In the genomic region with DNA sequence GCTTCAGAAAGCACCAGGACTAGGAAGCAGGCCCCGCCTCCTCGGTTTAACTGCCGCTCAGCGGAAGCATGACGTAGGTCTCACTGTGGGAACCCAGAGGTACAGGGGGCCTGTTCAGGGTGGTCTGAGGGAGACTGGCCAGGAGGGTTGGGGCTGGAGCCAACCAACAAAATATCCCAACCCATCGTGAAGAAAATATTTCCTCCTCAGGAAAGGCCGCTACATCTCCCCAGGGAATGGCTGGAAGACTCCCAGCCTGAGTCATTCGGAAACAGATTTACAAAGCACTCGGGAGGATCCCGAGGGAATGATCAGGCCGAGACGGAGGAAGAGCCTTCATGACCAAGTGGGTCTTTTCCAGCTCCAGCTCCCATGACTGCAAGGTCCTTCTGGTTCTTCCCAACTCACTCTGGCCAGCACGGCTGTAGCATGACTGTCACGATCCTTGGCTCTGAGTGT, we compare ENCODE assay signal across 1 cellular context.
TF ChIP-seq lines count a peak whose summit lies in the region.

No MANE protein-coding gene starts in this region.

TF ChIP-seq in WTC11, 78 proteins besides CTCF, POLR2A, EP300 and RAD21 (continued from another document):
- TF ChIP-seq, protein P1, sequence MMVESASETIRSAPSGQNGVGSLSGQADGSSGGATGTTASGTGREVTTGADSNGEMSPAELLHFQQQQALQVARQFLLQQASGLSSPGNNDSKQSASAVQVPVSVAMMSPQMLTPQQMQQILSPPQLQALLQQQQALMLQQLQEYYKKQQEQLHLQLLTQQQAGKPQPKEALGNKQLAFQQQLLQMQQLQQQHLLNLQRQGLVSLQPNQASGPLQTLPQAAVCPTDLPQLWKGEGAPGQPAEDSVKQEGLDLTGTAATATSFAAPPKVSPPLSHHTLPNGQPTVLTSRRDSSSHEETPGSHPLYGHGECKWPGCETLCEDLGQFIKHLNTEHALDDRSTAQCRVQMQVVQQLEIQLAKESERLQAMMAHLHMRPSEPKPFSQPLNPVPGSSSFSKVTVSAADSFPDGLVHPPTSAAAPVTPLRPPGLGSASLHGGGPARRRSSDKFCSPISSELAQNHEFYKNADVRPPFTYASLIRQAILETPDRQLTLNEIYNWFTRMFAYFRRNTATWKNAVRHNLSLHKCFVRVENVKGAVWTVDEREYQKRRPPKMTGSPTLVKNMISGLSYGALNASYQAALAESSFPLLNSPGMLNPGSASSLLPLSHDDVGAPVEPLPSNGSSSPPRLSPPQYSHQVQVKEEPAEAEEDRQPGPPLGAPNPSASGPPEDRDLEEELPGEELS (CRISPR knock-in tag; IDR thresholded peaks at IDR 0.05): no peak
- TF ChIP-seq, protein P2, sequence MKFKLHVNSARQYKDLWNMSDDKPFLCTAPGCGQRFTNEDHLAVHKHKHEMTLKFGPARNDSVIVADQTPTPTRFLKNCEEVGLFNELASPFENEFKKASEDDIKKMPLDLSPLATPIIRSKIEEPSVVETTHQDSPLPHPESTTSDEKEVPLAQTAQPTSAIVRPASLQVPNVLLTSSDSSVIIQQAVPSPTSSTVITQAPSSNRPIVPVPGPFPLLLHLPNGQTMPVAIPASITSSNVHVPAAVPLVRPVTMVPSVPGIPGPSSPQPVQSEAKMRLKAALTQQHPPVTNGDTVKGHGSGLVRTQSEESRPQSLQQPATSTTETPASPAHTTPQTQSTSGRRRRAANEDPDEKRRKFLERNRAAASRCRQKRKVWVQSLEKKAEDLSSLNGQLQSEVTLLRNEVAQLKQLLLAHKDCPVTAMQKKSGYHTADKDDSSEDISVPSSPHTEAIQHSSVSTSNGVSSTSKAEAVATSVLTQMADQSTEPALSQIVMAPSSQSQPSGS (CRISPR knock-in tag; IDR thresholded peaks at IDR 0.05; ENCODE audit: borderline replicate concordance, low read depth): no peak
- TF ChIP-seq, protein P3, sequence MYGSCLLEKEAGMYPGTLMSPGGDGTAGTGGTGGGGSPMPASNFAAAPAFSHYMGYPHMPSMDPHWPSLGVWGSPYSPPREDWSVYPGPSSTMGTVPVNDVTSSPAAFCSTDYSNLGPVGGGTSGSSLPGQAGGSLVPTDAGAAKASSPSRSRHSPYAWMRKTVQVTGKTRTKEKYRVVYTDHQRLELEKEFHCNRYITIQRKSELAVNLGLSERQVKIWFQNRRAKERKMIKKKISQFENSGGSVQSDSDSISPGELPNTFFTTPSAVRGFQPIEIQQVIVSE (CRISPR knock-in tag; IDR thresholded peaks at IDR 0.05; ENCODE audit: borderline replicate concordance): no peak
- TF ChIP-seq TCF7 (CRISPR knock-in tag; IDR thresholded peaks at IDR 0.05; ENCODE audit: low read depth) (no peak), ZNF396 (CRISPR knock-in tag; IDR thresholded peaks at IDR 0.05; ENCODE audit: borderline replicate concordance) (no peak), ZBTB21 (CRISPR knock-in tag; IDR thresholded peaks at IDR 0.05; ENCODE audit: borderline replicate concordance) (no peak), GABPB1 (CRISPR knock-in tag; IDR thresholded peaks at IDR 0.05) (no peak), SP1 (CRISPR knock-in tag; conservative IDR thresholded peaks at IDR 0.05) (no peak)
